21 cellular contexts compared by ENCODE assay signal in genomic region chr20:19867940-19868371, GRCh38.
DNase-seq lines count a peak whose midpoint lies in the region; ATAC-seq lines count a peak whose summit lies in the region.
"Had no signal": no experiment of that assay in that cellular context is flagged by ENCODE, and none has a peak within 500 bp of the region (broad histone marks: within the 10 kb centered on the region; RNA-seq: fewer than 3 reads in every experiment).

No MANE protein-coding gene starts in this region.

- intact Hi-C loops in right cardiac atrium (cut with DNase I) (no loop called here), sciatic nerve (cut with DNase I) (no loop called here)

- WGBS in right cardiac atrium, result 85% methylated on average over 13 of the region's 13 CpGs

- peak overlapping the region; percentile 1 for H3K27ac ChIP-seq in right cardiac atrium (ENCODE audit: low read length)

- H3K4me1 ChIP-seq in right cardiac atrium (ENCODE audit: control insufficient read depth, insufficient read depth, low read length), result peaks cover 1% of the 10 kb centered on the region
- H3K4me1 ChIP-seq: body of pancreas had no signal

- DNase-seq in CD1c-positive myeloid dendritic cell (ENCODE audit: extremely low spot score), result peak; percentile 84
- DNase-seq in NOMO-1 treated with dmso at 0.1 percent for 144 hours (lab: John Stamatoyannopoulos, UW; ENCODE audit: unreplicated experiment), result peak; percentile 77
- peak in 2 of 3 donors; percentile 63 to 67 for DNase-seq in right cardiac atrium
- no peak for DNase-seq in sciatic nerve (ENCODE audit: low spot score)
- DNase-seq in islet precursor cell, result no peak
- no peak for DNase-seq in DMS 273 (lab: John Stamatoyannopoulos, UW; ENCODE audit: unreplicated experiment)
- DNase-seq in stimulated activated naive CD4-positive, alpha-beta T cell (lab: John Stamatoyannopoulos, UW), result no peak
- no peak for DNase-seq in NCI-H1417 (lab: John Stamatoyannopoulos, UW)
- DNase-seq: activated CD4-positive, alpha-beta memory T cell treated with anti-CD3 and anti-CD28 coated beads, Interleukin-2, amount 10 ng/mL, durations not matched to agents 7 days and 5 days; activated effector memory CD4-positive, alpha-beta T cell treated with anti-CD3 and anti-CD28 coated beads, Interleukin-2, amount 50 U/mL, for 16 hours; CD8-positive, alpha-beta memory T cell; effector CD4-positive, alpha-beta T cell; H7; kidney glomerular epithelial cell; naive B cell; NCI-H2029; NCI-H526; retina; stimulated activated CD4-positive, alpha-beta T cell treated with anti-CD3 and anti-CD28 coated beads, Interleukin-4, amount 100 ng/mL, for 4 hours had no signal

- no peaks in the 10 kb centered on the region for H3K9me3 ChIP-seq in right cardiac atrium (ENCODE audit: control insufficient read depth, low read length)
- H3K9me3 ChIP-seq: body of pancreas had no signal

- no peak for ATAC-seq in right cardiac atrium
- peak; percentile 80 for ATAC-seq in sciatic nerve
- ATAC-seq: body of pancreas; stimulated activated effector memory CD8-positive, alpha-beta T cell treated with anti-CD3 and anti-CD28 coated beads, Interleukin-12 subunit alpha, Interleukin-12 subunit beta, amount 100 ng/mL, for 72 hours had no signal

- H3K27me3 ChIP-seq in right cardiac atrium (ENCODE audit: control insufficient read depth, insufficient read depth), result no peaks in the 10 kb centered on the region
- H3K27me3 ChIP-seq: body of pancreas had no signal

- H3K4me3 ChIP-seq in right cardiac atrium (ENCODE audit: low read length), result no peak overlapping the region
- H3K4me3 ChIP-seq: body of pancreas had no signal

Comparison
In these comparisons a context has a peak if more than half of its experiments do, and no peak if none do; other contexts are left out.
1. DNase-seq: peak in CD1c-positive myeloid dendritic cell (single experiment), NOMO-1 treated with dmso at 0.1 percent for 144 hours (single experiment) and right cardiac atrium (2 of 3); none in sciatic nerve (single experiment), islet precursor cell (single experiment), DMS 273 (single experiment), stimulated activated naive CD4-positive, alpha-beta T cell (0 of 6) and NCI-H1417 (0 of 3).